In the genomic region with DNA sequence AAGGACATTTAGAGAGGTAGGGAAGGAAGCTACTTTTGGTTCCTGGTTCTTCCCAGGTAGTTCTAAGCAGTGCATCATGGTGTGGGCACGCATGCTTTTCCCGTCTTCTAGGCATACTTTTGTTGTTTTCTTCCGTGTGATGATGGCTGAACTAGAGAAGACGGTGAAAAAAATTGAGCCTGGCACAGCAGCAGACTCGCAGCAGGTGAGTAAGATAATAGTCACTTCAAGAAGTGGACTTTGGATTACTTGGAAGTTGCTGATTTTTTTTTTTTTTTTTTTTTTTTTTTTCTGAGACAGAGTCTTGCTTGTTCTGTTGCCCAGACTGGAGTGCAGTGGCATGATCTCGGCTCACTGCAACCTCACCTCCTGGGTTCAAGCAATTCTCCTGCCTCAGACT, we compare ENCODE assay signal across 1 cellular context.
TF ChIP-seq lines count a peak whose summit lies in the region.

No MANE protein-coding gene starts in this region.

TF ChIP-seq in SK-N-SH, 30 proteins besides CTCF, POLR2A, EP300 and RAD21 (continued from another document):
- TF ChIP-seq PBX3 (IDR thresholded peaks at IDR 0.05) = no peak
